In genomic region chr2:118012778-118013177, GRCh38 we compare ENCODE assay signal across 8 cellular contexts. TPM values are rescaled to one million over a fixed set of nuclear protein-coding genes. Genes with fewer than 3 reads are reported as not detected.
DNase-seq lines count a peak whose midpoint lies in the region; ATAC-seq and TF ChIP-seq lines count a peak whose summit lies in the region.

No MANE protein-coding gene starts in this region.

- no peak overlapping the region for H2AFZ ChIP-seq in Karpas-422 (ENCODE audit: low read length)

- H3K79me2 ChIP-seq in Karpas-422 (ENCODE audit: low read length): peaks cover 59% of the 10 kb centered on the region

- POLR2A ChIA-PET in naive thymus-derived CD8-positive, alpha-beta T cell (lab: Charles Lee): no interaction called here

- H3K9ac ChIP-seq in Karpas-422 (ENCODE audit: low read length): peak overlapping the region; percentile 92
- peak overlapping the region; percentile 93 to 95 for H3K9ac ChIP-seq in colonic mucosa (ENCODE audit: low read depth in 2 of 2, low read length in 2 of 2)

- H3K4me1 ChIP-seq in BE2C: no peaks in the 10 kb centered on the region
- peaks cover 29% of the 10 kb centered on the region for H3K4me1 ChIP-seq in Karpas-422 (ENCODE audit: low read length)
- H3K4me1 ChIP-seq in colonic mucosa: peaks cover 7% of the 10 kb centered on the region

- H3K27me3 Mint-ChIP-seq in naive thymus-derived CD8-positive, alpha-beta T cell: peaks cover 0 to 1% (median 0%) of the 10 kb centered on the region in 5 donors

- H3K4me1 Mint-ChIP-seq in naive thymus-derived CD8-positive, alpha-beta T cell: peaks cover 19 to 53% (median 39%) of the 10 kb centered on the region in 4 donors

- H3K4me3 ChIP-seq in BE2C (ENCODE audit: low read depth, low read length) (peak overlapping the region; percentile 76), Karpas-422 (ENCODE audit: low read length) (peak overlapping the region; percentile 93), colonic mucosa (peak overlapping the region; percentile 90)

- H3K4me2 ChIP-seq in Karpas-422 (ENCODE audit: low read depth, low read length, poor library complexity, severe bottlenecking): peak overlapping the region; percentile 85

- H3K36me3 Mint-ChIP-seq in naive thymus-derived CD8-positive, alpha-beta T cell: peaks cover 0 to 10% (median 6%) of the 10 kb centered on the region in 3 donors

- TF ChIP-seq CTCF in BE2C (IDR thresholded peaks at IDR 0.05; ENCODE audit: low read depth, low read length) (no peak), colonic mucosa (IDR thresholded peaks at IDR 0.05) (no peak)

- no peaks in the 10 kb centered on the region for H3K9me3 Mint-ChIP-seq in naive thymus-derived CD8-positive, alpha-beta T cell

- H3K27me3 ChIP-seq in BE2C: no peaks in the 10 kb centered on the region
- H3K27me3 ChIP-seq in Karpas-422 (ENCODE audit: low read length): no peaks in the 10 kb centered on the region
- H3K27me3 ChIP-seq in colonic mucosa: no peaks in the 10 kb centered on the region

- intact Hi-C loops in colonic mucosa (cut with DNase I): no loop called here

- H3K9me3 ChIP-seq in BE2C (no peaks in the 10 kb centered on the region), Karpas-422 (ENCODE audit: low read length) (no peaks in the 10 kb centered on the region), colonic mucosa (no peaks in the 10 kb centered on the region)

- H3K9me2 ChIP-seq in Karpas-422 (replicated peaks; ENCODE audit: insufficient read depth, low read length): no peaks in the 10 kb centered on the region

- H4K20me1 ChIP-seq in Karpas-422 (ENCODE audit: insufficient read depth, low read depth, low read length): peaks cover 9% of the 10 kb centered on the region

- DNase-seq in BE2C (no peak), Karpas-422 (no peak), colonic mucosa (no peak), kidney glomerular epithelial cell (lab: John Stamatoyannopoulos, UW) (no peak), 8988T (no peak), HUDEP-2 (lab: John Stamatoyannopoulos, UW; ENCODE audit: unreplicated experiment in 76 of 76) (no peak)
- no peak for DNase-seq in naive thymus-derived CD8-positive, alpha-beta T cell

- H3K36me3 ChIP-seq in BE2C (no peaks in the 10 kb centered on the region), Karpas-422 (ENCODE audit: insufficient read depth, low read length) (peaks cover 11% of the 10 kb centered on the region; the same call in 1 of the 2 replicates), colonic mucosa (no peaks in the 10 kb centered on the region)

- H3K4me3 Mint-ChIP-seq in naive thymus-derived CD8-positive, alpha-beta T cell: peak overlapping the region; percentile 86 to 97 (median 92)

- H3K27ac ChIP-seq in Karpas-422 (ENCODE audit: low read length) (no peak overlapping the region), colonic mucosa (no peak overlapping the region)

- H3K27ac Mint-ChIP-seq in naive thymus-derived CD8-positive, alpha-beta T cell: peak overlapping the region; percentile 73 to 96 (median 90)

- no peak for ATAC-seq in naive thymus-derived CD8-positive, alpha-beta T cell
- ATAC-seq in HG02970 (IDR thresholded peaks at IDR 0.05; ENCODE audit: low FRiP score, unreplicated experiment): no peak

RNA-seq across cellular contexts. Expression of gene CCDC93, which starts 1.1 kb away (rescaled TPM):
- 4.5 TPM for polyA plus RNA-seq in BE2C (2012; ENCODE audit: insufficient read depth, insufficient read length, low read depth)
- total RNA-seq in Karpas-422 (2014; rRNA removed; shearing (Covaris generic); ENCODE audit: low replicate concordance): 22.6 and 24.6 TPM in 2 replicates
- total RNA-seq in colonic mucosa: 10 to 100 TPM; 33.5 to 37.8 TPM
- total RNA-seq in naive thymus-derived CD8-positive, alpha-beta T cell: 10 to 100 TPM; 67.9 to 72.7 TPM
- 1 to 10 TPM; 2.7 to 6.4 (median 3.8) TPM for polyA plus RNA-seq in naive thymus-derived CD8-positive, alpha-beta T cell
